In genomic region chrX:71675636-71676035, GRCh38 we compare ENCODE assay signal across 7 cellular contexts. TPM values are rescaled to one million over a fixed set of nuclear protein-coding genes. Genes with fewer than 3 reads are reported as not detected.
"Had no signal": no experiment of that assay in that cellular context is flagged by ENCODE, and none has a peak within 500 bp of the region (broad histone marks: within the 10 kb centered on the region; RNA-seq: fewer than 3 reads in every experiment).

No MANE protein-coding gene starts in this region.

RNA-seq across cellular contexts. Expression of gene CXorf49, which starts 42.4 kb away (rescaled TPM):
- total RNA-seq: K562, M059J, PC-3, Peyer's patch, Right ventricle myocardium superior, SJSA1 had no signal
- polyA plus RNA-seq: K562, SK-N-SH had no signal

RNA-seq across cellular contexts. Expression of gene CXCR3, which starts 57.3 kb away (rescaled TPM):
- total RNA-seq: K562, M059J, PC-3, SJSA1 had no signal
- polyA plus RNA-seq: K562, SK-N-SH had no signal
